In the genomic region with DNA sequence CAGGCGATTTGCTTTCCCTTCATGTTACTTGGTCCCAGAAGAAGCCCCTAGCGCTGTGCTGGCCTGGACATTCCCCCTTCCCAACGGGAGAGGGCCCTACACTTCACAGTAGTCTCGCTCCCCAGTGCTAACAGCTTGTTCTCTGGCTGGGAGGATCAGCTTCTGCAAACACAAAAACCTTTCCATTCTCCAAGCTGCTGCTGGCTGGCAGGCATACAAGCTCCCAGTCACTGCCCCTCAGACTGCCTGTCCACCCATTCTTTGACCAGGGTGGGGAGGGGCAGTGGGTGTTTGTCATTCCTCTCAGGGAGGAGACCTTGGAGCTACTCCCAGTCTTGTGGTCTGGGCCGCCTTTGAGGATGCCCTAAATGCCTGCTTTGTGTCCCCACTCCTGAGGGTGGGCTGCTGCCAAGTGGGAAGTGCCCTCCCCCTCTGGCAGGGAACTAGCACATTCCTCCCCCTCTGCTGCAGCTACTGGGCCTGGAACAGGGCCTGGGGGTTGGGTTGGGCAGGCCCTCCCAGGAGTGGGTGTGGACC, we compare ENCODE assay signal across 12 cellular contexts. TPM values are rescaled to one million over a fixed set of nuclear protein-coding genes. Genes with fewer than 3 reads are reported as not detected.
DNase-seq lines count a peak whose midpoint lies in the region; ATAC-seq, FAIRE-seq and TF ChIP-seq lines count a peak whose summit lies in the region.
"Had no signal": no experiment of that assay in that cellular context is flagged by ENCODE, and none has a peak within 500 bp of the region (broad histone marks: within the 10 kb centered on the region; RNA-seq: fewer than 3 reads in every experiment).

No MANE protein-coding gene starts in this region.

- H3K36me3 Mint-ChIP-seq in T-cell: no peaks in the 10 kb centered on the region
- H3K36me3 Mint-ChIP-seq: CD8-positive, alpha-beta memory T cell had no signal

- H3K27ac ChIP-seq in kidney (ENCODE audit: low read depth in 2 of 2, low read length in 2 of 2): no peak overlapping the region
- H3K27ac ChIP-seq: psoas muscle had no signal

- no peaks in the 10 kb centered on the region for H3K4me1 Mint-ChIP-seq in T-cell

- ATAC-seq in HG03045 (IDR thresholded peaks at IDR 0.05; ENCODE audit: unreplicated experiment) (no peak), T-cell (replicated peaks in 1 of 4) (no peak)

- peaks cover 0 to 12% of the 10 kb centered on the region in 2 donors for H3K27me3 Mint-ChIP-seq in T-cell

- CTCF ChIA-PET in T-cell (lab: Charles Lee): interaction anchor here (0.5 to 2.5 kb wide), 6 partner anchors 62 to 155 kb away, joined by 3 to 9 read pairs (median 4); no protein-coding TSS in a partner anchor

- H3K4me3 Mint-ChIP-seq in T-cell: no peak overlapping the region
- H3K4me3 Mint-ChIP-seq: CD8-positive, alpha-beta memory T cell had no signal

- no peaks in the 10 kb centered on the region for H3K36me3 ChIP-seq in kidney (ENCODE audit: control insufficient read depth in 1 of 2, insufficient read depth in 2 of 2, low read length in 2 of 2)

- H3K9ac ChIP-seq in kidney (ENCODE audit: low read length in 2 of 2): no peak overlapping the region

- no peak overlapping the region for H3K27ac Mint-ChIP-seq in T-cell
- H3K27ac Mint-ChIP-seq: CD8-positive, alpha-beta memory T cell had no signal

- FAIRE-seq in kidney (lab: Jason Lieb, UNC): no peak

- no peaks in the 10 kb centered on the region for H3K4me1 ChIP-seq in kidney (ENCODE audit: control insufficient read depth in 1 of 2, insufficient read depth in 1 of 2, low read depth in 1 of 2, low read length in 2 of 2)
- H3K4me1 ChIP-seq: psoas muscle had no signal

- intact Hi-C loops in kidney (cut with DNase I): no loop called here

- no peak for TF ChIP-seq CTCF in epithelial cell of esophagus (IDR thresholded peaks at IDR 0.05; ENCODE audit: insufficient read depth, low read depth, low read length, missing control alignments)
- TF ChIP-seq CTCF in kidney (IDR thresholded peaks at IDR 0.05; ENCODE audit: borderline replicate concordance, extremely low read depth, insufficient read depth): no peak

- H3K9me3 Mint-ChIP-seq in T-cell: no peaks in the 10 kb centered on the region
- H3K9me3 Mint-ChIP-seq: CD8-positive, alpha-beta memory T cell had no signal

- POLR2A ChIA-PET in T-cell (lab: Charles Lee): no interaction called here

- peak; percentile 40 for DNase-seq in AG08396 (ENCODE audit: low spot score)
- DNase-seq in NCI-H2196 treated with DMSO at 0.1 percent for 48 hours (lab: John Stamatoyannopoulos, UW; ENCODE audit: unreplicated experiment): peak; percentile 72
- peak; percentile 11 for DNase-seq in epithelial cell of esophagus (ENCODE audit: low read depth)
- peak; percentile 98 for DNase-seq in midbrain (lab: John Stamatoyannopoulos, UW)
- no peak for DNase-seq in kidney
- no peak for DNase-seq in islet precursor cell
- DNase-seq in T-cell: no peak
- DNase-seq: CD8-positive, alpha-beta memory T cell; Karpas-422 had no signal

- no peak overlapping the region for H3K4me3 ChIP-seq in epithelial cell of esophagus (ENCODE audit: low read length)
- H3K4me3 ChIP-seq in kidney (ENCODE audit: low read length in 2 of 2): no peak overlapping the region
- H3K4me3 ChIP-seq: psoas muscle had no signal

- no peaks in the 10 kb centered on the region for H3K9me3 ChIP-seq in kidney (ENCODE audit: control insufficient read depth in 1 of 2, low read length in 2 of 2)
- H3K9me3 ChIP-seq: psoas muscle had no signal

RNA-seq across cellular contexts. Expression of a gene that starts 20.8 kb away (rescaled TPM):
- 0.22 TPM for total RNA-seq in kidney
- 2.7 TPM for polyA plus RNA-seq in kidney (ENCODE audit: insufficient read depth, low read depth, low replicate concordance)
- total RNA-seq in T-cell: under 1 TPM in 2 of 5 donors, not detected in 3; 0.32 to 0.35 TPM
- polyA plus RNA-seq: CD8-positive, alpha-beta memory T cell had no signal

RNA-seq across cellular contexts. Expression of a gene that starts 43.4 kb away (rescaled TPM):
- 3.0 TPM for total RNA-seq in kidney
- 2.4 TPM for polyA plus RNA-seq in kidney (ENCODE audit: insufficient read depth, low read depth, low replicate concordance)
- total RNA-seq in T-cell: not detected
- total RNA-seq: CD8-positive, alpha-beta memory T cell; dermis microvascular lymphatic vessel endothelial cell had no signal
- polyA plus RNA-seq: CD8-positive, alpha-beta memory T cell had no signal

RNA-seq across cellular contexts. Expression of a gene that starts 43.6 kb away (rescaled TPM):
- total RNA-seq in kidney: 21.1 TPM
- 8.7 TPM for polyA plus RNA-seq in kidney (ENCODE audit: insufficient read depth, low read depth, low replicate concordance)
- total RNA-seq in T-cell: 10 to 100 TPM; 10.7 to 20.7 (median 18.7) TPM

Comparison
In these comparisons a context has a peak if more than half of its experiments do, and no peak if none do; other contexts are left out.
1. DNase-seq: peak in AG08396 (single experiment), NCI-H2196 treated with DMSO at 0.1 percent for 48 hours (single experiment), epithelial cell of esophagus (single experiment) and midbrain (single experiment); none in kidney (single experiment), islet precursor cell (single experiment) and T-cell (0 of 34).